Comparison of ENCODE assay signal across 18 cellular contexts in genomic region chr2:11617527-11617926, GRCh38. TPM values are rescaled to one million over a fixed set of nuclear protein-coding genes. Genes with fewer than 3 reads are reported as not detected.
A peak's percentile ranks its signal among the peaks of the same experiment; 100 is the strongest.
DNase-seq lines count a peak whose midpoint lies in the region; ATAC-seq, FAIRE-seq and TF ChIP-seq lines count a peak whose summit lies in the region.
"Had no signal": no experiment of that assay in that cellular context is flagged by ENCODE, and none has a peak within 500 bp of the region (broad histone marks: within the 10 kb centered on the region; RNA-seq: fewer than 3 reads in every experiment).

No MANE protein-coding gene starts in this region.

- FAIRE-seq in HepG2 (lab: Jason Lieb, UNC): no peak
- FAIRE-seq: A549 had no signal

- 98% methylated on average over 13 of the region's 14 CpGs for WGBS in HepG2 (ENCODE audit: low lambda C conversion rate)

- H3K4me2 ChIP-seq in HepG2 (ENCODE audit: low read depth, low read length): no peak overlapping the region
- H3K4me2 ChIP-seq in neural progenitor cell: no peak overlapping the region
- H3K4me2 ChIP-seq: A549 had no signal

- no peak overlapping the region for H3K4me3 Mint-ChIP-seq in neural progenitor cell
- no peak overlapping the region for H3K4me3 Mint-ChIP-seq in CD4-positive, alpha-beta memory T cell
- H3K4me3 Mint-ChIP-seq: CD14-positive monocyte; CD8-positive, alpha-beta memory T cell had no signal

- H3K36me3 Mint-ChIP-seq in neural progenitor cell: peaks cover 49% of the 10 kb centered on the region
- no peaks in the 10 kb centered on the region for H3K36me3 Mint-ChIP-seq in CD4-positive, alpha-beta memory T cell
- H3K36me3 Mint-ChIP-seq: CD14-positive monocyte; CD8-positive, alpha-beta memory T cell; IgD-negative memory B cell had no signal

- no peak overlapping the region for H2AFZ ChIP-seq in HepG2 (ENCODE audit: low read length)
- H2AFZ ChIP-seq in neural progenitor cell (replicated peaks): no peak overlapping the region
- H2AFZ ChIP-seq: GM23248 had no signal

- H3K79me2 ChIP-seq in HepG2 (ENCODE audit: insufficient read depth, low read length): no peaks in the 10 kb centered on the region
- no peaks in the 10 kb centered on the region for H3K79me2 ChIP-seq in neural progenitor cell (ENCODE audit: low read depth)

- in situ Hi-C loops in HepG2 (cut with HindIII; ENCODE audit: extremely low pct_ligation_motif_present, low pct_unique_long_range_greater_than_20kb): no loop called here

- H3K4me3 ChIP-seq in SK-N-MC (peak overlapping the region; percentile 43; the same call in 1 of the 2 replicates), HepG2 (replicated peaks in 1 of 3; ENCODE audit: insufficient read depth in 1 of 3, low read depth in 2 of 3, low read length in 3 of 3) (no peak overlapping the region), neural progenitor cell (no peak overlapping the region), upper lobe of right lung (no peak overlapping the region)
- no peak overlapping the region for H3K4me3 ChIP-seq in CD4-positive, alpha-beta memory T cell (ENCODE audit: low read length in 2 of 2)
- H3K4me3 ChIP-seq: A549, GM23248 had no signal

- no peaks in the 10 kb centered on the region for H3K4me1 ChIP-seq in HepG2 (ENCODE audit: insufficient read depth, low read length)
- H3K4me1 ChIP-seq in neural progenitor cell: no peaks in the 10 kb centered on the region
- no peaks in the 10 kb centered on the region for H3K4me1 ChIP-seq in upper lobe of right lung
- H3K4me1 ChIP-seq in CD4-positive, alpha-beta memory T cell (ENCODE audit: insufficient read depth, low read length): no peaks in the 10 kb centered on the region
- H3K4me1 ChIP-seq: BE2C, Caco-2 had no signal

- H3K9me3 ChIP-seq in SK-N-MC (ENCODE audit: low read depth, low read length) (no peaks in the 10 kb centered on the region), HepG2 (ENCODE audit: low read length) (no peaks in the 10 kb centered on the region), neural progenitor cell (ENCODE audit: low read depth) (no peaks in the 10 kb centered on the region), upper lobe of right lung (no peaks in the 10 kb centered on the region)
- H3K9me3 ChIP-seq in CD4-positive, alpha-beta memory T cell (ENCODE audit: control insufficient read depth in 1 of 2, low read length in 2 of 2): no peaks in the 10 kb centered on the region
- H3K9me3 ChIP-seq: A549, BE2C, Caco-2 had no signal

- no peak for TF ChIP-seq CTCF in HepG2 (CRISPR knock-in tag; IDR thresholded peaks at IDR 0.05)
- no peak for TF ChIP-seq CTCF in neural progenitor cell (IDR thresholded peaks at IDR 0.05)
- no peak for TF ChIP-seq CTCF in upper lobe of right lung (IDR thresholded peaks at IDR 0.05)

- BruUV-seq in HepG2 (replicated peaks; lab: Mats Ljungman, UMichigan): no TSS peak

- peak overlapping the region; percentile 58 for H3K27ac Mint-ChIP-seq in neural progenitor cell
- H3K27ac Mint-ChIP-seq in CD4-positive, alpha-beta memory T cell: peak overlapping the region in 1 of 7 donors; percentile 14
- H3K27ac Mint-ChIP-seq: CD14-positive monocyte; CD8-positive, alpha-beta memory T cell; IgD-negative memory B cell had no signal

- no peak for TF ChIP-seq POLR2A in HepG2 (IDR thresholded peaks at IDR 0.05; ENCODE audit: insufficient read depth in 1 of 2, low read depth in 2 of 2, low read length in 2 of 2)

- no peaks in the 10 kb centered on the region for H3K9me3 Mint-ChIP-seq in neural progenitor cell
- peaks cover 0 to 2% (median 0%) of the 10 kb centered on the region in 8 donors for H3K9me3 Mint-ChIP-seq in CD4-positive, alpha-beta memory T cell
- H3K9me3 Mint-ChIP-seq: CD14-positive monocyte; CD8-positive, alpha-beta memory T cell; IgD-negative memory B cell had no signal

- POLR2A ChIA-PET in HepG2 (lab: Yijun Ruan, JAX): no interaction called here
- POLR2A ChIA-PET in CD4-positive, alpha-beta memory T cell (lab: Charles Lee; ENCODE audit: partially characterized antibody): no interaction called here

- intact Hi-C loops in HepG2 (cut with micrococcal nuclease; ENCODE audit: unreplicated experiment) (no loop called here), upper lobe of right lung (cut with DNase I) (no loop called here)
- intact Hi-C loops in CD4-positive, alpha-beta memory T cell (cut with micrococcal nuclease): no loop called here

- DNase-seq in SK-N-MC (ENCODE audit: low read depth, low spot score): no peak
- DNase-seq in HepG2 (ENCODE audit: low spot score): no peak
- DNase-seq in neural progenitor cell (ENCODE audit: low spot score): no peak
- DNase-seq in upper lobe of right lung: no peak
- DNase-seq in retina: no peak
- no peak for DNase-seq in CD4-positive, alpha-beta memory T cell
- DNase-seq: BE2C; Caco-2; CD8-positive, alpha-beta memory T cell; DMS53; GF-D8; GM23248; H7 had no signal

- no peak for TF ChIP-seq EP300 in HepG2 (IDR thresholded peaks at IDR 0.05; ENCODE audit: low read depth in 2 of 2, low read length in 2 of 2)
- TF ChIP-seq EP300 in HepG2 (CRISPR knock-in tag; IDR thresholded peaks at IDR 0.05; ENCODE audit: borderline replicate concordance): no peak

- ATAC-seq in HepG2: peak; percentile 5; the same call in 2 of the 3 replicates
- ATAC-seq in upper lobe of right lung: peak; percentile 3

- H3K27ac ChIP-seq in SK-N-MC (no peak overlapping the region), HepG2 (ENCODE audit: extremely low read length, insufficient read depth, low read length) (no peak overlapping the region), neural progenitor cell (no peak overlapping the region), upper lobe of right lung (no peak overlapping the region)
- H3K27ac ChIP-seq in CD4-positive, alpha-beta memory T cell (ENCODE audit: low read depth, low read length): no peak overlapping the region
- H3K27ac ChIP-seq: A549, GM23248 had no signal

- CTCF ChIA-PET in HepG2 (lab: Yijun Ruan, JAX; ENCODE audit: low intra/inter-chr PET ratio, low total read pairs): no interaction called here
- CTCF ChIA-PET in CD4-positive, alpha-beta memory T cell (lab: Charles Lee; ENCODE audit: partially characterized antibody): interaction anchor here (1.8 kb wide), 1 partner anchor 35 kb away, joined by 5 read pairs; no protein-coding TSS in a partner anchor

- H3K27me3 Mint-ChIP-seq in neural progenitor cell (ENCODE audit: insufficient read depth, low read depth): peaks cover 2% of the 10 kb centered on the region
- H3K27me3 Mint-ChIP-seq in CD4-positive, alpha-beta memory T cell: peaks cover 4 to 5% of the 10 kb centered on the region in 2 donors
- H3K27me3 Mint-ChIP-seq: CD8-positive, alpha-beta memory T cell had no signal

- H3K27me3 ChIP-seq in HepG2 (ENCODE audit: control insufficient read depth in 1 of 2, insufficient read depth in 2 of 2, low read length in 2 of 2): no peaks in the 10 kb centered on the region
- no peaks in the 10 kb centered on the region for H3K27me3 ChIP-seq in neural progenitor cell
- H3K27me3 ChIP-seq in upper lobe of right lung: no peaks in the 10 kb centered on the region
- no peaks in the 10 kb centered on the region for H3K27me3 ChIP-seq in CD4-positive, alpha-beta memory T cell (ENCODE audit: insufficient read depth, low read length)
- H3K27me3 ChIP-seq: BE2C had no signal

- H4K20me1 ChIP-seq in HepG2 (ENCODE audit: insufficient read depth, low read length): no peaks in the 10 kb centered on the region; the same call in 1 of the 2 replicates
- peaks cover 4% of the 10 kb centered on the region for H4K20me1 ChIP-seq in neural progenitor cell (ENCODE audit: low read depth)

- H3K36me3 ChIP-seq in SK-N-MC (ENCODE audit: insufficient read depth, low read length): no peaks in the 10 kb centered on the region
- H3K36me3 ChIP-seq in HepG2 (replicated peaks in 1 of 2; ENCODE audit: control insufficient read depth in 1 of 2, insufficient read depth in 2 of 2, low read length in 2 of 2): peaks cover 66 to 99% of the 10 kb centered on the region in 2 experiments
- H3K36me3 ChIP-seq in neural progenitor cell: no peaks in the 10 kb centered on the region
- no peaks in the 10 kb centered on the region for H3K36me3 ChIP-seq in upper lobe of right lung
- H3K36me3 ChIP-seq in CD4-positive, alpha-beta memory T cell (ENCODE audit: insufficient read depth, low read length): no peaks in the 10 kb centered on the region

- H3K9ac ChIP-seq in SK-N-MC (ENCODE audit: insufficient read length) (no peak overlapping the region), HepG2 (ENCODE audit: insufficient read depth, low read depth, low read length) (no peak overlapping the region), neural progenitor cell (no peak overlapping the region)
- H3K9ac ChIP-seq: GM23248 had no signal

- no peaks in the 10 kb centered on the region for H3F3A ChIP-seq in neural progenitor cell (ENCODE audit: low read depth)

- no peak for TF ChIP-seq RAD21 in HepG2 (CRISPR knock-in tag; IDR thresholded peaks at IDR 0.05)

- peaks cover 3% of the 10 kb centered on the region for H3K4me1 Mint-ChIP-seq in neural progenitor cell
- peaks cover 0 to 1% (median 0%) of the 10 kb centered on the region in 4 donors for H3K4me1 Mint-ChIP-seq in CD4-positive, alpha-beta memory T cell
- H3K4me1 Mint-ChIP-seq: CD14-positive monocyte; CD8-positive, alpha-beta memory T cell had no signal

RNA-seq across cellular contexts. Expression of gene NTSR2, which starts 52.5 kb away (rescaled TPM):
- not detected in 2 replicates for total RNA-seq in HepG2 (2016; rRNA removed; fragmentation: Illumina TruSeq; extraction: Trizol)
- total RNA-seq in HepG2 (2016; cell fraction: cytosol; rRNA removed; fragmentation: Illumina TruSeq; extraction: Trizol; ENCODE audit: low read depth): not detected in 2 replicates
- not detected in 2 replicates for total RNA-seq in HepG2 (2016; cell fraction: insoluble cytoplasmic fraction; rRNA removed; fragmentation: Illumina TruSeq; extraction: Trizol)
- not detected in 2 replicates for total RNA-seq in HepG2 (2016; cell fraction: membrane; rRNA removed; fragmentation: Illumina TruSeq; extraction: Trizol)
- total RNA-seq in HepG2 (2016; cell fraction: nucleus; rRNA removed; fragmentation: Illumina TruSeq; extraction: Trizol): not detected in 2 replicates
- not detected in 2 replicates for polyA plus RNA-seq in HepG2 (2011; rRNA removed)
- polyA plus RNA-seq in HepG2 (2011; cell fraction: cytosol; rRNA removed): not detected in 2 replicates
- polyA plus RNA-seq in HepG2 (2011; cell fraction: nucleus; rRNA removed): not detected in 2 replicates
- not detected in 2 replicates for polyA plus RNA-seq in HepG2 (2012)
- polyA plus RNA-seq in HepG2 (2016; cell fraction: cytosol; fragmentation: Illumina TruSeq; extraction: Trizol; ENCODE audit: low read depth): not detected in 2 replicates
- polyA plus RNA-seq in HepG2 (2016; cell fraction: insoluble cytoplasmic fraction; fragmentation: Illumina TruSeq; extraction: Trizol; ENCODE audit: low read depth): not detected in 2 replicates
- polyA plus RNA-seq in HepG2 (2016; cell fraction: membrane; fragmentation: Illumina TruSeq; extraction: Trizol; ENCODE audit: low read depth): not detected in 2 replicates
- polyA plus RNA-seq in HepG2 (2016; cell fraction: nucleus; fragmentation: Illumina TruSeq; extraction: Trizol; ENCODE audit: insufficient read depth, low read depth): not detected in 2 replicates
- not detected in 2 replicates for polyA minus RNA-seq in HepG2 (2011; rRNA and poly(A)+ RNA removed; ENCODE audit: low replicate concordance)
- polyA minus RNA-seq in HepG2 (2011; cell fraction: cytosol; rRNA and poly(A)+ RNA removed): not detected in 2 replicates
- not detected in 2 replicates for polyA minus RNA-seq in HepG2 (2011; cell fraction: nucleus; rRNA and poly(A)+ RNA removed)
- total RNA-seq in neural progenitor cell (ENCODE audit: low replicate concordance): not detected in 2 replicates
- not detected for total RNA-seq in upper lobe of right lung
- not detected for total RNA-seq in CD4-positive, alpha-beta memory T cell
- polyA plus RNA-seq in CD4-positive, alpha-beta memory T cell: not detected
- total RNA-seq: Caco-2; CD8-positive, alpha-beta memory T cell; GM23248; H7; HT-29 had no signal
- polyA plus RNA-seq: A549; AG04450; CD14-positive monocyte; CD8-positive, alpha-beta memory T cell; GM23248; IgD-negative memory B cell had no signal
